18 cellular contexts compared by ENCODE assay signal in genomic region chr13:37954191-37954590, GRCh38.
"Had no signal": no experiment of that assay in that cellular context is flagged by ENCODE, and none has a peak within 500 bp of the region (broad histone marks: within the 10 kb centered on the region; RNA-seq: fewer than 3 reads in every experiment).

No MANE protein-coding gene starts in this region.

- H3K4me3 ChIP-seq: gastroesophageal sphincter, heart right ventricle, lung, neural progenitor cell, psoas muscle, right lobe of liver, spleen, upper lobe of right lung had no signal

- DNase-seq: activated CD4-positive, alpha-beta T cell treated with anti-CD3 and anti-CD28 coated beads, Interleukin-2, amount 10 ng/mL, durations not matched to agents 7 days and 5 days; activated CD4-positive, CD25-positive, alpha-beta regulatory T cell; activated CD8-positive, alpha-beta memory T cell treated with anti-CD3 and anti-CD28 coated beads, Interleukin-2, amount 50 U/mL, for 48 hours; activated naive CD8-positive, alpha-beta T cell treated with anti-CD3 and anti-CD28 coated beads for 36 hours; amygdala; cortex of kidney; effector CD8-positive, alpha-beta T cell; heart right ventricle; psoas muscle; right lobe of liver; spleen; stimulated activated CD4-positive, alpha-beta T cell treated with anti-CD3 and anti-CD28 coated beads, Interleukin-1b, Interleukin-23, amount 100 ng/mL, for 48 hours; stimulated activated naive CD8-positive, alpha-beta T cell treated with anti-CD3 and anti-CD28 coated beads, Interleukin-15, amount 100 ng/mL, for 72 hours; upper lobe of right lung had no signal

- H3K4me3 Mint-ChIP-seq: activated CD4-positive, alpha-beta T cell treated with anti-CD3 and anti-CD28 coated beads, Interleukin-2, amount 10 ng/mL, durations not matched to agents 7 days and 5 days; activated naive CD8-positive, alpha-beta T cell treated with anti-CD3 and anti-CD28 coated beads for 36 hours; brain; neural progenitor cell; stimulated activated naive CD8-positive, alpha-beta T cell treated with anti-CD3 and anti-CD28 coated beads, Interleukin-15, amount 100 ng/mL, for 72 hours had no signal

- H3K4me1 Mint-ChIP-seq: activated CD4-positive, alpha-beta T cell treated with anti-CD3 and anti-CD28 coated beads, Interleukin-2, amount 10 ng/mL, durations not matched to agents 7 days and 5 days; activated naive CD8-positive, alpha-beta T cell treated with anti-CD3 and anti-CD28 coated beads for 36 hours; neural progenitor cell; stimulated activated naive CD8-positive, alpha-beta T cell treated with anti-CD3 and anti-CD28 coated beads, Interleukin-15, amount 100 ng/mL, for 72 hours had no signal

- H3K27ac ChIP-seq: gastroesophageal sphincter, heart right ventricle, neural progenitor cell, psoas muscle, right lobe of liver, spleen, upper lobe of right lung had no signal

- ATAC-seq: gastroesophageal sphincter; heart right ventricle; psoas muscle; right lobe of liver; stimulated activated naive CD8-positive, alpha-beta T cell treated with anti-CD3 and anti-CD28 coated beads, Interleukin-15, amount 100 ng/mL, for 72 hours; upper lobe of right lung had no signal

- H3K9me3 ChIP-seq: gastroesophageal sphincter, psoas muscle, right lobe of liver, spleen, upper lobe of right lung had no signal

- H3K9ac ChIP-seq: neural progenitor cell had no signal

- H3K4me1 ChIP-seq: gastroesophageal sphincter, neural progenitor cell, psoas muscle, right lobe of liver, spleen, upper lobe of right lung had no signal

- H3K27me3 ChIP-seq: gastroesophageal sphincter, heart right ventricle, neural progenitor cell, right lobe of liver, spleen, upper lobe of right lung had no signal

- H3K27me3 Mint-ChIP-seq: activated CD4-positive, alpha-beta T cell treated with anti-CD3 and anti-CD28 coated beads, Interleukin-2, amount 10 ng/mL, durations not matched to agents 7 days and 5 days; activated naive CD8-positive, alpha-beta T cell treated with anti-CD3 and anti-CD28 coated beads for 36 hours; stimulated activated naive CD8-positive, alpha-beta T cell treated with anti-CD3 and anti-CD28 coated beads, Interleukin-15, amount 100 ng/mL, for 72 hours had no signal

- H3K36me3 Mint-ChIP-seq: activated naive CD8-positive, alpha-beta T cell treated with anti-CD3 and anti-CD28 coated beads for 36 hours; brain; neural progenitor cell had no signal

- H3K27ac Mint-ChIP-seq: activated CD4-positive, alpha-beta T cell treated with anti-CD3 and anti-CD28 coated beads, Interleukin-2, amount 10 ng/mL, durations not matched to agents 7 days and 5 days; activated naive CD8-positive, alpha-beta T cell treated with anti-CD3 and anti-CD28 coated beads for 36 hours; brain; neural progenitor cell; stimulated activated naive CD8-positive, alpha-beta T cell treated with anti-CD3 and anti-CD28 coated beads, Interleukin-15, amount 100 ng/mL, for 72 hours had no signal

- H3K36me3 ChIP-seq: gastroesophageal sphincter, heart right ventricle, neural progenitor cell, right lobe of liver, spleen, upper lobe of right lung had no signal

- H3K9me3 Mint-ChIP-seq: activated CD4-positive, alpha-beta T cell treated with anti-CD3 and anti-CD28 coated beads, Interleukin-2, amount 10 ng/mL, durations not matched to agents 7 days and 5 days; brain; neural progenitor cell; stimulated activated naive CD8-positive, alpha-beta T cell treated with anti-CD3 and anti-CD28 coated beads, Interleukin-15, amount 100 ng/mL, for 72 hours had no signal

- H3K4me2 ChIP-seq: neural progenitor cell had no signal

- H2AFZ ChIP-seq: neural progenitor cell had no signal
